Comparison of ENCODE assay signal across 6 cellular contexts in genomic region chr7:65062566-65062965, GRCh38. TPM values are rescaled to one million over a fixed set of nuclear protein-coding genes. Genes with fewer than 3 reads are reported as not detected.
DNase-seq lines count a peak whose midpoint lies in the region; ATAC-seq, FAIRE-seq and TF ChIP-seq lines count a peak whose summit lies in the region.
"Not testable (repeated sequence)": the region's sequence is repeated elsewhere in the genome, so short reads cannot be mapped to it uniquely, and the experiment has no call there.

No MANE protein-coding gene starts in this region.

- peak; percentile 46; the same call in 1 of the 2 replicates for TF ChIP-seq POLR2A in K562 (conservative IDR thresholded peaks at IDR 0.05)

- not testable (repeated sequence) for TF ChIP-seq RAD21 in K562 (CRISPR knock-in tag; conservative IDR thresholded peaks at IDR 0.05 in 1 of 2, IDR thresholded peaks at IDR 0.05 in 1 of 2)

- H3K9ac ChIP-seq in K562 (ENCODE audit: insufficient read depth in 1 of 2, low read depth in 2 of 2, low read length in 2 of 2): not testable (repeated sequence)

- H3K9me3 ChIP-seq in T-helper 17 cell (ENCODE audit: control insufficient read depth, low read length, poor library complexity, severe bottlenecking); K562 (replicated peaks; ENCODE audit: control insufficient read depth, insufficient read depth, low read depth, low read length); left ventricle myocardium inferior (replicated peaks); osteoblast (ENCODE audit: low read depth, low read length): not testable (repeated sequence)

- H3K9me3 Mint-ChIP-seq in activated T-helper 1 cell treated with anti-CD3 and anti-CD28 coated beads, Interleukin-12 subunit alpha, Interleukin-12 subunit beta, Interleukin-2, Interleukin-4 antibody, amounts not matched to agents 30 ng/mL and 10 ng/mL and 1 ng/mL, durations not matched to agents 14 hours and 24 hours and 36 hours; nephron progenitor cell: not testable (repeated sequence)

- TF ChIP-seq CTCF in K562 (IDR thresholded peaks at IDR 0.05 in 2 of 3, conservative IDR thresholded peaks at IDR 0.05 in 1 of 3; ENCODE audit: insufficient read depth in 2 of 3, low read depth in 1 of 3, low read length in 3 of 3); left ventricle myocardium inferior (IDR thresholded peaks at IDR 0.05; ENCODE audit: borderline replicate concordance); nephron progenitor cell (IDR thresholded peaks at IDR 0.05); osteoblast (IDR thresholded peaks at IDR 0.05; ENCODE audit: extremely low read depth, low read depth, low read length): not testable (repeated sequence)

- ATAC-seq in T-helper 17 cell: not testable (repeated sequence)
- 0 out of 3 replicates have a peak, but pooled peaks have one; percentile 30 for ATAC-seq in K562

- intact Hi-C loops in activated T-helper 1 cell treated with anti-CD3 and anti-CD28 coated beads, Interleukin-12 subunit alpha, Interleukin-12 subunit beta, Interleukin-2, Interleukin-4 antibody, amounts not matched to agents 30 ng/mL and 10 ng/mL and 1 ng/mL, durations not matched to agents 14 hours and 24 hours and 36 hours (cut with micrococcal nuclease); K562 (cut with micrococcal nuclease); left ventricle myocardium inferior (cut with micrococcal nuclease): not testable (repeated sequence)

- not testable (repeated sequence) for H2AFZ ChIP-seq in K562 (ENCODE audit: low read depth, low read length); osteoblast (ENCODE audit: low read length)

- H3K4me3 ChIP-seq in K562; left ventricle myocardium inferior; osteoblast (ENCODE audit: insufficient read depth, low read length): not testable (repeated sequence)

- H3K36me3 ChIP-seq in K562 (ENCODE audit: control insufficient read depth, insufficient read depth, low read length) (peaks cover 22% of the 10 kb centered on the region; the same call in 2 of the 3 replicates), left ventricle myocardium inferior (peaks cover 20% of the 10 kb centered on the region)
- not testable (repeated sequence) for H3K36me3 ChIP-seq in osteoblast (ENCODE audit: insufficient read depth, low read length)

- not testable (repeated sequence) for H3K4me3 Mint-ChIP-seq in T-helper 17 cell; activated T-helper 1 cell treated with anti-CD3 and anti-CD28 coated beads, Interleukin-12 subunit alpha, Interleukin-12 subunit beta, Interleukin-2, Interleukin-4 antibody, amounts not matched to agents 30 ng/mL and 10 ng/mL and 1 ng/mL, durations not matched to agents 14 hours and 24 hours and 36 hours; nephron progenitor cell

- not testable (repeated sequence) for H3K27me3 Mint-ChIP-seq in T-helper 17 cell; activated T-helper 1 cell treated with anti-CD3 and anti-CD28 coated beads, Interleukin-12 subunit alpha, Interleukin-12 subunit beta, Interleukin-2, Interleukin-4 antibody, amounts not matched to agents 30 ng/mL and 10 ng/mL and 1 ng/mL, durations not matched to agents 14 hours and 24 hours and 36 hours (ENCODE audit: insufficient read depth); nephron progenitor cell (ENCODE audit: low read depth, poor library complexity)

- not testable (repeated sequence) for FAIRE-seq in K562 (lab: Jason Lieb, UNC)

- CTCF ChIA-PET in K562 (lab: Yijun Ruan, JAX; ENCODE audit: low intra/inter-chr PET ratio): not testable (repeated sequence)

- not testable (repeated sequence) for TF ChIP-seq EP300 in K562 (IDR thresholded peaks at IDR 0.05; ENCODE audit: low read length)

- POLR2A ChIA-PET in K562 (lab: Yijun Ruan, JAX): not testable (repeated sequence)

- not testable (repeated sequence) for H3K9me1 ChIP-seq in K562 (ENCODE audit: control insufficient read depth, insufficient read depth, low read length)

- WGBS in K562 (ENCODE audit: insufficient coverage, low coverage, missing lambda C conversion rate): 64% methylated on average over 2 of the region's 2 CpGs

- not testable (repeated sequence) for H3K27me3 ChIP-seq in K562 (ENCODE audit: control insufficient read depth in 2 of 2, insufficient read depth in 2 of 2, low read length in 2 of 2); left ventricle myocardium inferior (ENCODE audit: low read depth); osteoblast (ENCODE audit: insufficient read depth, low read length)

- DNase-seq in T-helper 17 cell; activated T-helper 1 cell treated with anti-CD3 and anti-CD28 coated beads, Interleukin-12 subunit alpha, Interleukin-12 subunit beta, Interleukin-2, Interleukin-4 antibody, amounts not matched to agents 30 ng/mL and 10 ng/mL and 1 ng/mL, durations not matched to agents 14 hours and 24 hours and 36 hours (ENCODE audit: low spot score); K562 (ENCODE audit: extremely low read depth in 1 of 4, low spot score in 3 of 4); left ventricle myocardium inferior; nephron progenitor cell: not testable (repeated sequence)
- peak; percentile 3 for DNase-seq in osteoblast (ENCODE audit: insufficient read length, low spot score, missing footprints)

- H3K79me2 ChIP-seq in K562 (ENCODE audit: control insufficient read depth, insufficient read depth, low read length); osteoblast (ENCODE audit: insufficient read depth, low read length): not testable (repeated sequence)

- H3K4me1 ChIP-seq in K562 (replicated peaks in 1 of 2; ENCODE audit: control insufficient read depth in 2 of 2, insufficient read depth in 2 of 2, low read length in 2 of 2); osteoblast (ENCODE audit: insufficient read depth, low read length): not testable (repeated sequence)
- H3K4me1 ChIP-seq in left ventricle myocardium inferior: peaks cover 13% of the 10 kb centered on the region

- H3K27ac Mint-ChIP-seq in T-helper 17 cell (peak overlapping the region; percentile 67), nephron progenitor cell (peak overlapping the region; percentile 16)
- H3K27ac Mint-ChIP-seq in activated T-helper 1 cell treated with anti-CD3 and anti-CD28 coated beads, Interleukin-12 subunit alpha, Interleukin-12 subunit beta, Interleukin-2, Interleukin-4 antibody, amounts not matched to agents 30 ng/mL and 10 ng/mL and 1 ng/mL, durations not matched to agents 14 hours and 24 hours and 36 hours: peak overlapping the region; percentile 6

- in situ Hi-C loops in K562 (cut with MboI): loop anchor here (5.0 kb wide), 1 partner anchor 690 kb away; no protein-coding TSS in a partner anchor

- not testable (repeated sequence) for H3K27ac ChIP-seq in K562 (ENCODE audit: extremely low read depth, low read depth, low read length); osteoblast (ENCODE audit: low read depth, low read length)
- H3K27ac ChIP-seq in left ventricle myocardium inferior (replicated peaks): peak overlapping the region; percentile 33

- not testable (repeated sequence) for BruUV-seq in K562 (replicated peaks; lab: Mats Ljungman, UMichigan)

- not testable (repeated sequence) for H3K36me3 Mint-ChIP-seq in T-helper 17 cell (ENCODE audit: low read depth)
- H3K36me3 Mint-ChIP-seq in activated T-helper 1 cell treated with anti-CD3 and anti-CD28 coated beads, Interleukin-12 subunit alpha, Interleukin-12 subunit beta, Interleukin-2, Interleukin-4 antibody, amounts not matched to agents 30 ng/mL and 10 ng/mL and 1 ng/mL, durations not matched to agents 14 hours and 24 hours and 36 hours (ENCODE audit: low read depth): peaks cover 18% of the 10 kb centered on the region
- H3K36me3 Mint-ChIP-seq in nephron progenitor cell (ENCODE audit: low read depth): peaks cover 34% of the 10 kb centered on the region

- H3K4me2 ChIP-seq in K562 (ENCODE audit: insufficient read depth, low read length); osteoblast (ENCODE audit: insufficient read depth, low read length): not testable (repeated sequence)

- H4K20me1 ChIP-seq in K562 (replicated peaks; ENCODE audit: control insufficient read depth, insufficient read depth, low read length); osteoblast (ENCODE audit: insufficient read depth, low read length): not testable (repeated sequence)

- H3K4me1 Mint-ChIP-seq in T-helper 17 cell: peaks cover 14% of the 10 kb centered on the region
- not testable (repeated sequence) for H3K4me1 Mint-ChIP-seq in activated T-helper 1 cell treated with anti-CD3 and anti-CD28 coated beads, Interleukin-12 subunit alpha, Interleukin-12 subunit beta, Interleukin-2, Interleukin-4 antibody, amounts not matched to agents 30 ng/mL and 10 ng/mL and 1 ng/mL, durations not matched to agents 14 hours and 24 hours and 36 hours (ENCODE audit: low read depth); nephron progenitor cell

RNA-seq across cellular contexts. Expression of gene ERV3-1, which starts 56.1 kb away (rescaled TPM):
- total RNA-seq in T-helper 17 cell (10 to 100 TPM; 15.2 to 21.8 TPM), K562 (2014; rRNA removed) (13.9 and 15.6 TPM in 2 replicates), K562 (2014; rRNA removed; fragmentation: Illumina TruSeq; extraction: Trizol) (22.0 TPM in 2 replicates), K562 (2015; rRNA removed; fragmentation: Illumina TruSeq; extraction: Trizol) (21.2 and 23.6 TPM in 2 replicates), K562 (2021) (15.7 and 18.4 TPM in 2 replicates), left ventricle myocardium inferior (6.8 TPM), osteoblast (18.9 and 24.2 TPM in 2 replicates)
- 6.7 and 8.7 TPM in 2 replicates for total RNA-seq in activated T-helper 1 cell treated with anti-CD3 and anti-CD28 coated beads, Interleukin-12 subunit alpha, Interleukin-12 subunit beta, Interleukin-2, Interleukin-4 antibody, amounts not matched to agents 30 ng/mL and 10 ng/mL and 1 ng/mL, durations not matched to agents 14 hours and 24 hours and 36 hours
- 63.4 and 111 TPM in 2 replicates for total RNA-seq in K562 (2011; cell fraction: chromatin; rRNA removed; ENCODE audit: low replicate concordance)
- 46.4 and 53.8 TPM in 2 replicates for total RNA-seq in K562 (2011; cell fraction: nucleolus; rRNA removed)
- total RNA-seq in K562 (2011; cell fraction: nucleoplasm; rRNA removed): 86.2 and 152 TPM in 2 replicates
- polyA plus RNA-seq in K562 (2011; rRNA removed) (27.2 and 30.0 TPM in 2 replicates), K562 (2014; fragmentation: Illumina TruSeq; extraction: Trizol) (22.0 and 25.6 TPM in 2 replicates), K562 (2014; fragmentation: Nextera tagmentation; extraction: Ambion mirVana) (10 to 100 TPM; 10.2 to 13.7 TPM), K562 (2014; rRNA removed) (24.2 and 27.5 TPM in 2 replicates)
- polyA plus RNA-seq in K562 (2011; cell fraction: cytosol; rRNA removed): 6.5 and 14.5 TPM in 2 replicates
- 77.7 and 109 TPM in 2 replicates for polyA plus RNA-seq in K562 (2011; cell fraction: nucleus; rRNA removed)
- polyA plus RNA-seq in K562 (2012): 15.4 and 70.9 TPM in 2 replicates
- 27.6 and 30.0 TPM in 2 replicates for polyA minus RNA-seq in K562 (2011; rRNA and poly(A)+ RNA removed)
- polyA minus RNA-seq in K562 (2011; cell fraction: cytosol; rRNA and poly(A)+ RNA removed): 12.8 and 14.7 TPM in 2 replicates
- polyA minus RNA-seq in K562 (2011; cell fraction: nucleus; rRNA and poly(A)+ RNA removed): 61.4 and 77.4 TPM in 2 replicates

Comparison
In these comparisons a context has a peak if more than half of its experiments do, and no peak if none do; other contexts are left out.
1. H3K27ac Mint-ChIP-seq: peak in every context shown above with its lines; median percentile 67 in T-helper 17 cell; 16 in nephron progenitor cell; 6 in activated T-helper 1 cell treated with anti-CD3 and anti-CD28 coated beads, Interleukin-12 subunit alpha, Interleukin-12 subunit beta, Interleukin-2, Interleukin-4 antibody, amounts not matched to agents 30 ng/mL and 10 ng/mL and 1 ng/mL, durations not matched to agents 14 hours and 24 hours and 36 hours.